In genomic region chr14:71833476-71833875, GRCh38 we compare ENCODE assay signal across 22 cellular contexts.
A peak's percentile ranks its signal among the peaks of the same experiment; 100 is the strongest.
DNase-seq lines count a peak whose midpoint lies in the region; ATAC-seq, FAIRE-seq and TF ChIP-seq lines count a peak whose summit lies in the region.
"Had no signal": no experiment of that assay in that cellular context is flagged by ENCODE, and none has a peak within 500 bp of the region (broad histone marks: within the 10 kb centered on the region; RNA-seq: fewer than 3 reads in every experiment).

No MANE protein-coding gene starts in this region.

- no peak for FAIRE-seq in small intestine (lab: Jason Lieb, UNC)
- FAIRE-seq: G401.6, GM12892 had no signal

- intact Hi-C loops in mammary epithelial cell (cut with micrococcal nuclease) (no loop called here), spleen (cut with DNase I; ENCODE audit: low total_unique reads) (no loop called here)

- no peaks in the 10 kb centered on the region for H3K79me2 ChIP-seq in mammary epithelial cell (ENCODE audit: insufficient read depth, low read length)

- H3K4me2 ChIP-seq in mammary epithelial cell (ENCODE audit: insufficient read depth, low read depth, low read length): no peak overlapping the region

- no peak overlapping the region for H3K9ac ChIP-seq in mammary epithelial cell (ENCODE audit: insufficient read depth, low read length)

- H3K9me3 ChIP-seq in MG63: no peaks in the 10 kb centered on the region
- no peaks in the 10 kb centered on the region for H3K9me3 ChIP-seq in mammary epithelial cell (replicated peaks; ENCODE audit: insufficient read depth, low read length)
- H3K9me3 ChIP-seq in small intestine (ENCODE audit: control insufficient read depth, low read depth): no peaks in the 10 kb centered on the region
- H3K9me3 ChIP-seq in spleen: peaks cover 0 to 41% (median 25%) of the 10 kb centered on the region in 8 donors

- no peaks in the 10 kb centered on the region for H3K4me1 ChIP-seq in mammary epithelial cell (ENCODE audit: insufficient read depth, low read length)
- no peaks in the 10 kb centered on the region for H3K4me1 ChIP-seq in small intestine (ENCODE audit: control insufficient read depth in 2 of 2, insufficient read depth in 1 of 2, low read depth in 1 of 2, low read length in 1 of 2)
- no peaks in the 10 kb centered on the region for H3K4me1 ChIP-seq in spleen

- no peak overlapping the region for H3K4me3 ChIP-seq in MG63
- H3K4me3 ChIP-seq in mammary epithelial cell (replicated peaks in 1 of 3; ENCODE audit: insufficient read depth in 1 of 3, low read depth in 2 of 3, low read length in 3 of 3): no peak overlapping the region
- no peak overlapping the region for H3K4me3 ChIP-seq in small intestine (ENCODE audit: low read depth in 1 of 2, low read length in 2 of 2)
- H3K4me3 ChIP-seq in spleen: no peak overlapping the region

- DNase-seq in NCI-H82 (lab: John Stamatoyannopoulos, UW) (peak; percentile 64), NCI-H82 treated with DMSO at 0.1 percent for 48 hours (lab: John Stamatoyannopoulos, UW; ENCODE audit: unreplicated experiment) (no peak), MG63 (peak; percentile 1), mammary epithelial cell (peak; percentile 1), small intestine (peak; percentile 7), AML-193 (lab: John Stamatoyannopoulos, UW) (no peak), spleen (no peak)
- DNase-seq: 8988T; CD8-positive, alpha-beta memory T cell; GOT3; Kasumi-1; NCI-H1105; NCI-H146; NCI-H2029; NCI-H2171; NCI-H526; OCI-M1; Right ventricle myocardium superior had no signal

- no peak overlapping the region for H2AFZ ChIP-seq in mammary epithelial cell (ENCODE audit: low read depth, low read length)

- dilution Hi-C loops in mammary epithelial cell (cut with HindIII; ENCODE audit: low sequenced_read_pairs): no loop called here

- H3K36me3 ChIP-seq in MG63 (no peaks in the 10 kb centered on the region), mammary epithelial cell (ENCODE audit: insufficient read depth, low read length) (no peaks in the 10 kb centered on the region), small intestine (ENCODE audit: control insufficient read depth in 2 of 2, insufficient read depth in 2 of 2, low read length in 2 of 2) (no peaks in the 10 kb centered on the region), spleen (no peaks in the 10 kb centered on the region)

- no peaks in the 10 kb centered on the region for H4K20me1 ChIP-seq in mammary epithelial cell (ENCODE audit: insufficient read depth, low read length)

- in situ Hi-C loops in mammary epithelial cell (cut with MboI; ENCODE audit: low sequenced_read_pairs in 2 of 2): no loop called here

- H3K27me3 ChIP-seq in MG63 (no peaks in the 10 kb centered on the region), mammary epithelial cell (ENCODE audit: insufficient read depth, low read length) (no peaks in the 10 kb centered on the region), small intestine (ENCODE audit: control insufficient read depth in 2 of 2, insufficient read depth in 2 of 2, low read length in 2 of 2) (peaks cover 0 to 1% of the 10 kb centered on the region in 2 donors), spleen (replicated peaks in 1 of 7) (no peaks in the 10 kb centered on the region)

- BruUV-seq in mammary epithelial cell (replicated peaks; lab: Mats Ljungman, UMichigan): no TSS peak

- TF ChIP-seq CTCF in mammary epithelial cell (conservative IDR thresholded peaks at IDR 0.05 in 1 of 2, IDR thresholded peaks at IDR 0.05 in 1 of 2; ENCODE audit: extremely low read depth in 1 of 2, insufficient read depth in 1 of 2, low read depth in 1 of 2, low read length in 2 of 2): no peak
- no peak for TF ChIP-seq CTCF in spleen (IDR thresholded peaks at IDR 0.05 in 8 of 11, conservative IDR thresholded peaks at IDR 0.05 in 3 of 11)

- no peak for TF ChIP-seq POLR2A in spleen (IDR thresholded peaks at IDR 0.05)

- CTCF ChIA-PET in mammary epithelial cell (lab: Charles Lee; ENCODE audit: low non-redundant PET): no interaction called here

- 68% methylated on average over 3 of the region's 3 CpGs for WGBS in mammary epithelial cell (ENCODE audit: low coverage, missing lambda C conversion rate)
- 51 to 58% (median 53%) methylated on average over 3 of the region's 3 CpGs for WGBS in small intestine, 3 donors
- 72 to 88% (median 79%) methylated on average over 3 of the region's 3 CpGs for WGBS in spleen, 5 donors

- no peak overlapping the region for H3K27ac ChIP-seq in mammary epithelial cell (ENCODE audit: insufficient read depth, low read depth, low read length)
- no peak overlapping the region for H3K27ac ChIP-seq in small intestine (ENCODE audit: low read depth in 1 of 2, low read length in 1 of 2)
- H3K27ac ChIP-seq in spleen: no peak overlapping the region
- H3K27ac ChIP-seq: C4-2B had no signal

- ATAC-seq in GM19328 (IDR thresholded peaks at IDR 0.05; ENCODE audit: unreplicated experiment): no peak

Comparison
In these comparisons a context has a peak if more than half of its experiments do, and no peak if none do; other contexts are left out.
1. DNase-seq: peak in NCI-H82 (single experiment), MG63 (single experiment), mammary epithelial cell (single experiment) and small intestine (single experiment); none in NCI-H82 treated with DMSO at 0.1 percent for 48 hours (single experiment), AML-193 (0 of 2) and spleen (single experiment).